8 cellular contexts compared by ENCODE assay signal in the genomic region with DNA sequence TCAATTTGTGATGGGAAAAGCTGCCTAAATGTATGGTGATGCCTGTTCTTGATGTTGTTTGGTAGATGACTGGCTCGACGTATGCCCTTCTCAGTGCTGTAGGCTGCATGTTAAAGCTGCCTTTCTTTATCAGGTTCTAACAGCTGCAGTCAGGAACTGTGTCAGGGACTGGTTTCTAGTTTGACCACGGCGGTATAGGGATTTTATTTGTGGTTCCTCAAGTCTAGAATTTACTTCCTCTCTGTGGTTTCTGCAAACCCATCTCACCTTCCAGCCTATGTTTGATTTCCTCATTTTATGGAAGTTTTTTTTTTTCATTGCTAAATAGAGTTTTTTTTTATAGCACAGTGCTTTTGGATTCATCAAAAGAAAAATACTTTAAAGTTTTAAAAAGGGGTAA. TPM values are rescaled to one million over a fixed set of nuclear protein-coding genes. Genes with fewer than 3 reads are reported as not detected.
DNase-seq lines count a peak whose midpoint lies in the region; ATAC-seq, FAIRE-seq and TF ChIP-seq lines count a peak whose summit lies in the region.

No MANE protein-coding gene starts in this region.

- H2AFZ ChIP-seq in OCI-LY7 (ENCODE audit: low read length) = no peak overlapping the region

- peak overlapping the region; percentile 68 for H3K4me2 ChIP-seq in A549
- peak overlapping the region; percentile 25; the same call in 1 of the 2 replicates for H3K4me2 ChIP-seq in OCI-LY7 (ENCODE audit: low read length)

- no peaks in the 10 kb centered on the region for H3K9me2 ChIP-seq in OCI-LY7 (ENCODE audit: insufficient read depth, low read length)

- H3K9me3 ChIP-seq in A549 = no peaks in the 10 kb centered on the region
- no peaks in the 10 kb centered on the region for H3K9me3 ChIP-seq in OCI-LY7 (ENCODE audit: low read length)

- 83% methylated on average over 4 of the region's 4 CpGs for WGBS in A549 (ENCODE audit: missing lambda C conversion rate)

- H3K36me3 ChIP-seq in OCI-LY7 (ENCODE audit: insufficient read depth, low read length) = peaks cover 8% of the 10 kb centered on the region; the same call in 1 of the 2 replicates

- H3K79me2 ChIP-seq in OCI-LY7 (ENCODE audit: insufficient read depth, low read depth, low read length) = peaks cover 4% of the 10 kb centered on the region; the same call in 1 of the 2 replicates

- no peak for TF ChIP-seq RAD21 in A549 (conservative IDR thresholded peaks at IDR 0.05 in 1 of 2, IDR thresholded peaks at IDR 0.05 in 1 of 2)

- no peak for DNase-seq in A549 (ENCODE audit: low read depth in 1 of 2, low spot score in 1 of 2)
- peak; percentile 67 for DNase-seq in OCI-LY7 (ENCODE audit: low spot score)
- DNase-seq in epithelial cell of esophagus (ENCODE audit: low read depth) = peak; percentile 10
- DNase-seq in HuH-7.5 (ENCODE audit: low spot score) = no peak
- no peak for DNase-seq in NCI-H526 treated with DMSO at 0.1 percent for 48 hours (lab: John Stamatoyannopoulos, UW)
- no peak for DNase-seq in NCI-H1105 (lab: John Stamatoyannopoulos, UW)

- peak overlapping the region; percentile 55 to 84 for H3K27ac ChIP-seq in A549
- no peak overlapping the region for H3K27ac ChIP-seq in OCI-LY7 (ENCODE audit: low read depth, low read length, poor library complexity, severe bottlenecking)

- TF ChIP-seq CTCF in A549 (IDR thresholded peaks at IDR 0.05) (no peak), OCI-LY7 (conservative IDR thresholded peaks at IDR 0.05; ENCODE audit: low read length) (no peak), epithelial cell of esophagus (IDR thresholded peaks at IDR 0.05; ENCODE audit: insufficient read depth, low read depth, low read length, missing control alignments) (no peak)

- POLR2A ChIA-PET in A549 (lab: Yijun Ruan, JAX) (interaction anchor here (0.6 kb wide), 1 partner anchor 1016 kb away, joined by 3 read pairs; a partner anchor contains a TSS), OCI-LY7 (lab: Charles Lee) (interaction anchor here (0.5 to 1.9 kb wide), 6 partner anchors 8 to 999 kb away, joined by 3 to 7 read pairs (median 4); no protein-coding TSS in a partner anchor)

- H3K4me1 ChIP-seq in A549 (peaks cover 60% of the 10 kb centered on the region), OCI-LY7 (ENCODE audit: insufficient read depth, low read length, poor library complexity, severe bottlenecking) (peaks cover 17% of the 10 kb centered on the region)

- intact Hi-C loops in OCI-LY7 (cut with micrococcal nuclease; ENCODE audit: unreplicated experiment) = loop anchor here (1.0 kb wide), 1 partner anchor 69 kb away; no protein-coding TSS in a partner anchor

- no peak for TF ChIP-seq EP300 in A549 (IDR thresholded peaks at IDR 0.05)

- CTCF ChIA-PET in A549 (lab: Yijun Ruan, JAX) (interaction anchor here (1.0 to 4.0 kb wide), 6 partner anchors 10 to 111 kb away, joined by 3 to 16 read pairs (median 4); a partner anchor contains a TSS), OCI-LY7 (lab: Charles Lee; ENCODE audit: unreplicated experiment) (no interaction called here)

- H4K20me1 ChIP-seq in OCI-LY7 (ENCODE audit: insufficient read depth, low read length) = peaks cover 65% of the 10 kb centered on the region

- H3K4me3 ChIP-seq in A549 (no peak overlapping the region), OCI-LY7 (ENCODE audit: low read depth, low read length, poor library complexity, severe bottlenecking) (no peak overlapping the region), epithelial cell of esophagus (ENCODE audit: low read length) (no peak overlapping the region)

- TF ChIP-seq POLR2A in A549 (IDR thresholded peaks at IDR 0.05; ENCODE audit: low read length) = no peak

- no peak for FAIRE-seq in A549 (lab: Jason Lieb, UNC)

- ATAC-seq in A549 (no peak), GM18520 (IDR thresholded peaks at IDR 0.05; ENCODE audit: unreplicated experiment) (peak; percentile 66), HG02885 (IDR thresholded peaks at IDR 0.05; ENCODE audit: poor library complexity, unreplicated experiment) (peak; percentile 87)

- BruUV-seq in OCI-LY7 (replicated peaks; lab: Mats Ljungman, UMichigan) = no TSS peak

TF ChIP-seq in A549, 52 proteins besides CTCF, POLR2A, EP300 and RAD21:
- TF ChIP-seq, protein P1, sequence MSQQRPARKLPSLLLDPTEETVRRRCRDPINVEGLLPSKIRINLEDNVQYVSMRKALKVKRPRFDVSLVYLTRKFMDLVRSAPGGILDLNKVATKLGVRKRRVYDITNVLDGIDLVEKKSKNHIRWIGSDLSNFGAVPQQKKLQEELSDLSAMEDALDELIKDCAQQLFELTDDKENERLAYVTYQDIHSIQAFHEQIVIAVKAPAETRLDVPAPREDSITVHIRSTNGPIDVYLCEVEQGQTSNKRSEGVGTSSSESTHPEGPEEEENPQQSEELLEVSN (IDR thresholded peaks at IDR 0.05; ENCODE audit: borderline replicate concordance, low read depth) = no peak
- TF ChIP-seq RCOR1 (IDR thresholded peaks at IDR 0.05; ENCODE audit: low read depth, low read length) (no peak), HDAC2 (IDR thresholded peaks at IDR 0.05) (no peak), ZNF302 (CRISPR knock-in tag; IDR thresholded peaks at IDR 0.05) (no peak), RNF2 (IDR thresholded peaks at IDR 0.05; ENCODE audit: borderline replicate concordance, low read depth) (no peak), MAZ (IDR thresholded peaks at IDR 0.05; ENCODE audit: borderline replicate concordance, low read depth, low read length) (no peak), HOXB13 (CRISPR knock-in tag; IDR thresholded peaks at IDR 0.05; ENCODE audit: low read depth) (no peak), JUNB (IDR thresholded peaks at IDR 0.05) (no peak), TFCP2L1 (CRISPR knock-in tag; IDR thresholded peaks at IDR 0.05) (no peak), ESRRA (IDR thresholded peaks at IDR 0.05; ENCODE audit: borderline replicate concordance, low read length) (no peak), ZSCAN20 (CRISPR knock-in tag; IDR thresholded peaks at IDR 0.05) (no peak), CEBPB (IDR thresholded peaks at IDR 0.05) (no peak), FOSB (CRISPR knock-in tag; IDR thresholded peaks at IDR 0.05) (no peak), FOXS1 (CRISPR knock-in tag; IDR thresholded peaks at IDR 0.05) (no peak), NR3C1 (IDR thresholded peaks at IDR 0.05) (no peak), NPAS2 (CRISPR knock-in tag; IDR thresholded peaks at IDR 0.05; ENCODE audit: borderline replicate concordance) (no peak)
- TF ChIP-seq, protein P2, sequence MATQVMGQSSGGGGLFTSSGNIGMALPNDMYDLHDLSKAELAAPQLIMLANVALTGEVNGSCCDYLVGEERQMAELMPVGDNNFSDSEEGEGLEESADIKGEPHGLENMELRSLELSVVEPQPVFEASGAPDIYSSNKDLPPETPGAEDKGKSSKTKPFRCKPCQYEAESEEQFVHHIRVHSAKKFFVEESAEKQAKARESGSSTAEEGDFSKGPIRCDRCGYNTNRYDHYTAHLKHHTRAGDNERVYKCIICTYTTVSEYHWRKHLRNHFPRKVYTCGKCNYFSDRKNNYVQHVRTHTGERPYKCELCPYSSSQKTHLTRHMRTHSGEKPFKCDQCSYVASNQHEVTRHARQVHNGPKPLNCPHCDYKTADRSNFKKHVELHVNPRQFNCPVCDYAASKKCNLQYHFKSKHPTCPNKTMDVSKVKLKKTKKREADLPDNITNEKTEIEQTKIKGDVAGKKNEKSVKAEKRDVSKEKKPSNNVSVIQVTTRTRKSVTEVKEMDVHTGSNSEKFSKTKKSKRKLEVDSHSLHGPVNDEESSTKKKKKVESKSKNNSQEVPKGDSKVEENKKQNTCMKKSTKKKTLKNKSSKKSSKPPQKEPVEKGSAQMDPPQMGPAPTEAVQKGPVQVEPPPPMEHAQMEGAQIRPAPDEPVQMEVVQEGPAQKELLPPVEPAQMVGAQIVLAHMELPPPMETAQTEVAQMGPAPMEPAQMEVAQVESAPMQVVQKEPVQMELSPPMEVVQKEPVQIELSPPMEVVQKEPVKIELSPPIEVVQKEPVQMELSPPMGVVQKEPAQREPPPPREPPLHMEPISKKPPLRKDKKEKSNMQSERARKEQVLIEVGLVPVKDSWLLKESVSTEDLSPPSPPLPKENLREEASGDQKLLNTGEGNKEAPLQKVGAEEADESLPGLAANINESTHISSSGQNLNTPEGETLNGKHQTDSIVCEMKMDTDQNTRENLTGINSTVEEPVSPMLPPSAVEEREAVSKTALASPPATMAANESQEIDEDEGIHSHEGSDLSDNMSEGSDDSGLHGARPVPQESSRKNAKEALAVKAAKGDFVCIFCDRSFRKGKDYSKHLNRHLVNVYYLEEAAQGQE (IDR thresholded peaks at IDR 0.05) = no peak
- TF ChIP-seq, protein P3, sequence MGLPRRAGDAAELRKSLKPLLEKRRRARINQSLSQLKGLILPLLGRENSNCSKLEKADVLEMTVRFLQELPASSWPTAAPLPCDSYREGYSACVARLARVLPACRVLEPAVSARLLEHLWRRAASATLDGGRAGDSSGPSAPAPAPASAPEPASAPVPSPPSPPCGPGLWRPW (IDR thresholded peaks at IDR 0.05) = no peak

RNA-seq across cellular contexts. Expression of a gene that starts 26.5 kb away (rescaled TPM):
- polyA plus RNA-seq in A549 (2011; rRNA removed) (13.0 and 14.9 TPM in 2 replicates), A549 (2017; fragmentation: RNase III; extraction: RNeasy Plus Mini Kit Qiagen cat#74134 plus additional on column Dnase treatment) (6.9 to 7.9 TPM (median 7.7 TPM) in 3 replicates)
- 6.5 and 8.7 TPM in 2 replicates for polyA plus RNA-seq in A549 (2012; cell fraction: cytosol; rRNA removed)
- 16.3 and 18.7 TPM in 2 replicates for polyA plus RNA-seq in A549 (2012; cell fraction: nucleus; rRNA removed)
- polyA minus RNA-seq in A549 (2011; rRNA and poly(A)+ RNA removed) = 20.5 and 20.9 TPM in 2 replicates
- total RNA-seq in OCI-LY7 (2014; rRNA removed; shearing (Covaris generic)) = 9.1 and 10.0 TPM in 2 replicates
- total RNA-seq in OCI-LY7 (2022) = 17.5 and 18.3 TPM in 2 replicates

Comparison
In these comparisons a context has a peak if more than half of its experiments do, and no peak if none do; other contexts are left out.
1. ATAC-seq: peak in GM18520 (single experiment) and HG02885 (single experiment); none in A549 (0 of 2).
2. DNase-seq: peak in OCI-LY7 (single experiment) and epithelial cell of esophagus (single experiment); none in A549 (0 of 2), HuH-7.5 (single experiment), NCI-H526 treated with DMSO at 0.1 percent for 48 hours (single experiment) and NCI-H1105 (single experiment).